ENCODE assay signal across 1 cellular context in the genomic region with DNA sequence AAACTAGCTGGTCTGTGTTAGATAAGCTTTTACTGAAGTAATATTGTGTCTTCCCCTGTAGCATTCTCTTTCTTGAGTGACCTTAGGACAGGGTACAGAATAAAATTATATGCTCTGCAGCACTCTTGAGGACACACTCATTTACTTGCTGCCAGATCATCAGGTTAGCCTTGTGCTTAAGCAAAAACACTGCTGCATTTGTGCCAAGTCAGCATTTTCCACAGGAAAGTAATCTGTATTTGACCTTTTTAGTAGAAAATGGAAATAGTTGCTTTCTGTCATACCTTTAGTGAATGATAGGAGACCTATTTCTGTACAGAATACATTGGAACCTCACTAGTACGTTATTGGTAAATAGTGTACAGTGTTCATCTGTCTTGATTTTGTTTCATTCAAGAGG.
A peak's percentile ranks its signal among the peaks of the same experiment; 100 is the strongest.
TF ChIP-seq lines count a peak whose summit lies in the region.

No MANE protein-coding gene starts in this region.

TF ChIP-seq in IMR-90, 13 proteins besides CTCF, POLR2A, EP300 and RAD21:
- TF ChIP-seq MAFK (IDR thresholded peaks at IDR 0.05; ENCODE audit: low read depth, low read length) (peak; percentile 100), FOS (IDR thresholded peaks at IDR 0.05; ENCODE audit: low read depth, low read length) (no peak)
